8 cellular contexts compared by ENCODE assay signal in genomic region chr6:6057442-6058053, GRCh38. TPM values are rescaled to one million over a fixed set of nuclear protein-coding genes. Genes with fewer than 3 reads are reported as not detected.
A peak's percentile ranks its signal among the peaks of the same experiment; 100 is the strongest.
DNase-seq lines count a peak whose midpoint lies in the region; ATAC-seq and TF ChIP-seq lines count a peak whose summit lies in the region.

No MANE protein-coding gene starts in this region.

- H3K4me3 ChIP-seq in MM.1S (ENCODE audit: low read length) (no peak overlapping the region), fibroblast of pulmonary artery (replicated peaks; ENCODE audit: low read depth, low read length) (no peak overlapping the region)

- H4K20me1 ChIP-seq in MM.1S (ENCODE audit: insufficient read depth, low read length): no peaks in the 10 kb centered on the region

- no peaks in the 10 kb centered on the region for H3K79me2 ChIP-seq in MM.1S (ENCODE audit: low read length)

- H3K9me3 ChIP-seq in MM.1S (replicated peaks; ENCODE audit: insufficient read depth, low read length): no peaks in the 10 kb centered on the region

- H3K4me3 Mint-ChIP-seq in natural killer cell: no peak overlapping the region
- no peak overlapping the region for H3K4me3 Mint-ChIP-seq in natural killer cell treated with Interleukin-12 subunit alpha and Interleukin-12 subunit beta and Interleukin-15 and Interleukin-18, amount 100 ng/mL, for 72 hours

- H3K9me2 ChIP-seq in MM.1S (replicated peaks; ENCODE audit: insufficient read depth, low read length): no peaks in the 10 kb centered on the region

- no peaks in the 10 kb centered on the region for H3K9me3 Mint-ChIP-seq in natural killer cell
- no peaks in the 10 kb centered on the region for H3K9me3 Mint-ChIP-seq in natural killer cell treated with Interleukin-12 subunit alpha and Interleukin-12 subunit beta and Interleukin-15 and Interleukin-18, amount 100 ng/mL, for 72 hours

- TF ChIP-seq CTCF in natural killer cell (IDR thresholded peaks at IDR 0.05) (peak; percentile 48), MM.1S (IDR thresholded peaks at IDR 0.05; ENCODE audit: low read length) (peak; percentile 68), fibroblast of pulmonary artery (IDR thresholded peaks at IDR 0.05; ENCODE audit: low read length, missing control alignments) (peak; percentile 32), omental fat pad (IDR thresholded peaks at IDR 0.05) (no peak)

- no peaks in the 10 kb centered on the region for H3F3A ChIP-seq in MM.1S (ENCODE audit: insufficient read depth, low read length)

- DNase-seq in natural killer cell (no peak), MM.1S (peak; percentile 70), SHP77 treated with DMSO at 0.1 percent for 48 hours (lab: John Stamatoyannopoulos, UW) (peak; percentile 44), fibroblast of pulmonary artery (ENCODE audit: low read depth) (peak; percentile 35), pons (ENCODE audit: low spot score) (peak; percentile 73), omental fat pad (ENCODE audit: low spot score) (no peak)
- DNase-seq in natural killer cell treated with Interleukin-12 subunit alpha and Interleukin-12 subunit beta and Interleukin-15 and Interleukin-18, amount 100 ng/mL, for 72 hours (ENCODE audit: low spot score): no peak

- intact Hi-C loops in natural killer cell (cut with micrococcal nuclease): loop anchor here (1.0 kb wide), 1 partner anchor 490 kb away; no protein-coding TSS in a partner anchor

- H3K36me3 Mint-ChIP-seq in natural killer cell: no peaks in the 10 kb centered on the region
- no peaks in the 10 kb centered on the region for H3K36me3 Mint-ChIP-seq in natural killer cell treated with Interleukin-12 subunit alpha and Interleukin-12 subunit beta and Interleukin-15 and Interleukin-18, amount 100 ng/mL, for 72 hours

- H3K36me3 ChIP-seq in MM.1S (replicated peaks; ENCODE audit: insufficient read depth, low read length): no peaks in the 10 kb centered on the region

- no peak overlapping the region for H3K27ac Mint-ChIP-seq in natural killer cell
- H3K27ac Mint-ChIP-seq in natural killer cell treated with Interleukin-12 subunit alpha and Interleukin-12 subunit beta and Interleukin-15 and Interleukin-18, amount 100 ng/mL, for 72 hours: no peak overlapping the region

- H3K4me1 Mint-ChIP-seq in natural killer cell: no peaks in the 10 kb centered on the region
- no peaks in the 10 kb centered on the region for H3K4me1 Mint-ChIP-seq in natural killer cell treated with Interleukin-12 subunit alpha and Interleukin-12 subunit beta and Interleukin-15 and Interleukin-18, amount 100 ng/mL, for 72 hours (ENCODE audit: low read depth in 2 of 2)

- no peak overlapping the region for H3K27ac ChIP-seq in MM.1S (ENCODE audit: low read length)

- ATAC-seq in natural killer cell (peak in 1 of 3 donors; percentile 60), omental fat pad (ENCODE audit: low FRiP score) (no peak), HG02938 (IDR thresholded peaks at IDR 0.05; ENCODE audit: unreplicated experiment) (no peak)
- ATAC-seq in natural killer cell treated with Interleukin-12 subunit alpha and Interleukin-12 subunit beta and Interleukin-15 and Interleukin-18, amount 100 ng/mL, for 72 hours: no peak

- no peaks in the 10 kb centered on the region for H3K27me3 ChIP-seq in MM.1S (replicated peaks; ENCODE audit: insufficient read depth, low read length)

- H3K9ac ChIP-seq in MM.1S (ENCODE audit: low read length): no peak overlapping the region

- H2AFZ ChIP-seq in MM.1S (ENCODE audit: low read length): no peak overlapping the region

- H3K4me2 ChIP-seq in MM.1S (ENCODE audit: low read depth, low read length): no peak overlapping the region

- peaks cover 26 to 76% of the 10 kb centered on the region in 2 donors for H3K27me3 Mint-ChIP-seq in natural killer cell (ENCODE audit: low read depth in 2 of 2)
- H3K27me3 Mint-ChIP-seq in natural killer cell treated with Interleukin-12 subunit alpha and Interleukin-12 subunit beta and Interleukin-15 and Interleukin-18, amount 100 ng/mL, for 72 hours: peaks cover 31 to 49% of the 10 kb centered on the region in 2 donors

- H3K4me1 ChIP-seq in MM.1S (ENCODE audit: low read length): no peaks in the 10 kb centered on the region

RNA-seq across cellular contexts. Expression of gene NRN1, which starts 50.8 kb away (rescaled TPM):
- total RNA-seq in natural killer cell: not detected
- total RNA-seq in natural killer cell treated with Interleukin-12 subunit alpha and Interleukin-12 subunit beta and Interleukin-15 and Interleukin-18, amount 100 ng/mL, for 72 hours: 1 to 10 TPM in 1 of 2 donors, under 1 TPM in 1; 0.95 to 2.0 TPM
- 10 to 100 TPM in 3 of 4 donors, 1 to 10 TPM in 1; 7.2 to 35.9 (median 18.7) TPM for total RNA-seq in omental fat pad

Comparison
In these comparisons a context has a peak if more than half of its experiments do, and no peak if none do; other contexts are left out.
1. DNase-seq: peak in MM.1S (single experiment), SHP77 treated with DMSO at 0.1 percent for 48 hours (single experiment), fibroblast of pulmonary artery (single experiment) and pons (single experiment); none in natural killer cell (single experiment), natural killer cell treated with Interleukin-12 subunit alpha and Interleukin-12 subunit beta and Interleukin-15 and Interleukin-18, amount 100 ng/mL, for 72 hours (single experiment) and omental fat pad (single experiment).
2. CTCF ChIP-seq: peak in natural killer cell (single experiment), MM.1S (single experiment) and fibroblast of pulmonary artery (single experiment); none in omental fat pad (0 of 3).